Comparison of ENCODE assay signal across 13 cellular contexts in the genomic region with DNA sequence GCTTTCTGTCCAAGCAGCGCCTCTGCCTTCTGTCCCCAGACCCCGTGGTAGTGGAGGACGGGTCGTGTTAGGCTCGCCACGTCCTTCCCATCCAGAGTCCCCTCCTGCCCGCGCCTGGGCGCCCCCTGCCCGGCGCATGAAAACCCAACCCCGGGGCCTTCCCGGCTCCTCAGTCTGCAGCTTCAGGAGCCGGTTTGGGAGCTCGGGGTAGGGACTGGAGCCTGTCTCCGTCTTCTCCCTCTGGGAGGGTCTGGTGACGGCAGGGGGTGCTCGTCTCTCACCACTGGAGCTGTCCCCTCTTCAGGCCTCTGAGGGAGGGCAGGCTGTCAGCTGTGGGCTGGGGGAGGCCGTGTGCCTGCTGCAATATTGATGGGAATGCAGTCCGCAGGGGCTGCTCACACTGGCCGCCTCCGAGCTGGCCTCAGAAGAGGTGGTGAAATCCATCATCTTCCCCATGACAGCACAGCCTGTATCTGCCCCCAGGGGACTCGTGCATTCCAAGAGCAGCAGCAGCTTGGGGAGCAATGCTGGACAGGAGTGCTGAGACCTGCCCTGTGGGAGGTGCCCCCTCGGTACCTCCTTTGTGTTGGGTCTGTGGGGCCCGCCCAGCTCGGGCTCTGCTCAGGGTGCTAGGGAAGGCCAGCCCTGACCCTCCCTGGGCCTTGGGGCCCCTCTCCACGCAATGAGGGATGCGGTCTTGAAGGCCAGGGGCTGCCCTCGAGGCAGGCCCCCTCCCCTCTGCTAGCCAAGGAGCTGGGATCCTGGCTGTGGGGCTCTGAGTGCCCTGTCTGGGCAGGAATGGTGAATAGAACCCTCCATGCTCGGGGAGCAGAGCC. TPM values are rescaled to one million over a fixed set of nuclear protein-coding genes. Genes with fewer than 3 reads are reported as not detected.
A peak's percentile ranks its signal among the peaks of the same experiment; 100 is the strongest.
DNase-seq lines count a peak whose midpoint lies in the region; ATAC-seq and TF ChIP-seq lines count a peak whose summit lies in the region.
"Had no signal": no experiment of that assay in that cellular context is flagged by ENCODE, and none has a peak within 500 bp of the region (broad histone marks: within the 10 kb centered on the region; RNA-seq: fewer than 3 reads in every experiment).

No MANE protein-coding gene starts in this region.

- peaks cover 2 to 11% of the 10 kb centered on the region in 2 experiments; a peak in 4 of 5 replicates for H3K9me3 Mint-ChIP-seq in H9
- H3K9me3 Mint-ChIP-seq: activated naive CD4-positive, alpha-beta T cell treated with anti-CD3 and anti-CD28 coated beads for 36 hours; immature natural killer cell had no signal

- no peak overlapping the region for H4K5ac ChIP-seq in H9 (ENCODE audit: insufficient read length, low read depth, low read length)

- TF ChIP-seq CTCF in H9 (conservative IDR thresholded peaks at IDR 0.05) = peak; percentile 34; the same call in 1 of the 3 replicates
- no peak; the same call in 1 of the 2 replicates for TF ChIP-seq CTCF in Panc1 (IDR thresholded peaks at IDR 0.05)
- peak; percentile 11 for TF ChIP-seq CTCF in psoas muscle (IDR thresholded peaks at IDR 0.05)

- no peak overlapping the region for H3K23ac ChIP-seq in H9 (ENCODE audit: insufficient read length, low read depth, low read length)

- H3K9me3 ChIP-seq in H9 (ENCODE audit: control insufficient read depth, low read depth, low read length) (no peaks in the 10 kb centered on the region), Panc1 (ENCODE audit: control insufficient read depth, insufficient read depth, low read depth, low read length) (no peaks in the 10 kb centered on the region), psoas muscle (no peaks in the 10 kb centered on the region)

- no peak overlapping the region for H2BK120ac ChIP-seq in H9 (ENCODE audit: low read depth, low read length, poor library complexity, severe bottlenecking)

- H3K4me2 ChIP-seq in H9 (ENCODE audit: insufficient read depth, insufficient read length, low read length) = no peak overlapping the region
- H3K4me2 ChIP-seq: smooth muscle cell had no signal

- H4K8ac ChIP-seq in H9 (replicated peaks; ENCODE audit: insufficient read length, low read depth, low read length) = no peak overlapping the region

- no peaks in the 10 kb centered on the region for H3K23me2 ChIP-seq in H9 (ENCODE audit: insufficient read length, low read depth, low read length, poor library complexity, severe bottlenecking)

- no peaks in the 10 kb centered on the region for H3K79me1 ChIP-seq in H9 (ENCODE audit: insufficient read depth, low read depth, low read length, poor library complexity, severe bottlenecking)

- no peak overlapping the region for H3K27ac Mint-ChIP-seq in H9
- H3K27ac Mint-ChIP-seq: activated naive CD4-positive, alpha-beta T cell treated with anti-CD3 and anti-CD28 coated beads for 36 hours; immature natural killer cell had no signal

- H3K4me3 ChIP-seq in Panc1 (ENCODE audit: low read depth in 2 of 2, low read length in 2 of 2) (no peak overlapping the region), psoas muscle (no peak overlapping the region)
- H3K4me3 ChIP-seq: smooth muscle cell had no signal

- H3K4me1 Mint-ChIP-seq in H9 = no peaks in the 10 kb centered on the region
- H3K4me1 Mint-ChIP-seq: immature natural killer cell had no signal

- in situ Hi-C loops in Panc1 (cut with HindIII; ENCODE audit: low pct_unique_long_range_greater_than_20kb, low sequenced_read_pairs) = no loop called here

- H3K18ac ChIP-seq in H9 (ENCODE audit: insufficient read length, low read depth, low read length) = no peak overlapping the region

- CTCF ChIA-PET in Panc1 (lab: Charles Lee) = no interaction called here

- no peaks in the 10 kb centered on the region for H3K79me2 ChIP-seq in H9 (ENCODE audit: insufficient read depth, low read length)

- no peaks in the 10 kb centered on the region for H3K27me3 ChIP-seq in H9 (ENCODE audit: insufficient read depth, low read length)
- H3K27me3 ChIP-seq in Panc1 (ENCODE audit: control insufficient read depth, insufficient read depth, low read length) = no peaks in the 10 kb centered on the region
- H3K27me3 ChIP-seq in psoas muscle (ENCODE audit: insufficient read depth in 3 of 3, low read length in 2 of 3) = no peaks in the 10 kb centered on the region

- no peak overlapping the region for H3K56ac ChIP-seq in H9 (ENCODE audit: insufficient read length, low read depth, low read length)

- no peak overlapping the region for H4K91ac ChIP-seq in H9 (ENCODE audit: insufficient read length, low read depth, low read length)

- H3K27ac ChIP-seq in H9 (ENCODE audit: insufficient read length, low read depth, low read length) (no peak overlapping the region), Panc1 (ENCODE audit: low read length) (no peak overlapping the region), psoas muscle (no peak overlapping the region)
- H3K27ac ChIP-seq: KMS-11 had no signal

- H2BK20ac ChIP-seq in H9 (ENCODE audit: low read depth, low read length, poor library complexity, severe bottlenecking) = no peak overlapping the region

- POLR2A ChIA-PET in Panc1 (lab: Charles Lee) = no interaction called here

- no peak overlapping the region for H2BK5ac ChIP-seq in H9 (ENCODE audit: insufficient read length, low read length)

- no CpG with 5 or more reads among the region's 30 CpGs for whole genome bisulfite sequencing in H9 (ENCODE audit: extremely low coverage, insufficient read length, low lambda C conversion rate)
- 41 to 47% (median 43%) methylated on average over 27 to 30 of the region's 30 CpGs for WGBS in psoas muscle, 3 donors

- no peak overlapping the region for H3T11ph ChIP-seq in H9 (ENCODE audit: low read length)

- no peak overlapping the region for H3K14ac ChIP-seq in H9 (ENCODE audit: insufficient read depth, low read length)

- H3K27me3 Mint-ChIP-seq in H9 (ENCODE audit: low read depth) = peaks cover 9% of the 10 kb centered on the region

- ATAC-seq in Panc1 (0 out of 2 replicates have a peak, but pooled peaks have one; percentile 24), left cardiac atrium (peak; percentile 45 to 78), psoas muscle (peak; percentile 41 to 85 (median 76)), HG02759 (IDR thresholded peaks at IDR 0.05; ENCODE audit: unreplicated experiment) (no peak), GM18502 (IDR thresholded peaks at IDR 0.05; ENCODE audit: poor library complexity, unreplicated experiment) (no peak), HG02884 (IDR thresholded peaks at IDR 0.05; ENCODE audit: unreplicated experiment) (no peak)

- H2BK15ac ChIP-seq in H9 (ENCODE audit: low read depth, low read length) = no peak overlapping the region

- no peaks in the 10 kb centered on the region for H3K4me1 ChIP-seq in H9 (ENCODE audit: insufficient read depth, low read length)
- H3K4me1 ChIP-seq in Panc1 (ENCODE audit: control insufficient read depth, insufficient read depth, low read length) = no peaks in the 10 kb centered on the region
- H3K4me1 ChIP-seq in psoas muscle = no peaks in the 10 kb centered on the region

- no peak overlapping the region for H2BK12ac ChIP-seq in H9 (ENCODE audit: insufficient read length, low read depth, low read length)

- no peak overlapping the region for H2AFZ ChIP-seq in H9 (ENCODE audit: low read length)

- H3K9ac ChIP-seq in H9 (ENCODE audit: extremely low read depth, insufficient read length, low read length) = no peak overlapping the region
- H3K9ac ChIP-seq: KMS-11 had no signal

- no peak overlapping the region for H2AK5ac ChIP-seq in H9 (ENCODE audit: insufficient read length, low read length)

- no peak overlapping the region for H3K4ac ChIP-seq in H9 (ENCODE audit: low read depth, low read length)

- H3K36me3 Mint-ChIP-seq in H9 (ENCODE audit: insufficient read depth in 1 of 3, low read depth in 3 of 3) = no peaks in the 10 kb centered on the region; a peak in 1 of 7 replicates
- H3K36me3 Mint-ChIP-seq: immature natural killer cell had no signal

- H3K36me3 ChIP-seq in Panc1 (ENCODE audit: control insufficient read depth, insufficient read depth, low read length) (no peaks in the 10 kb centered on the region), psoas muscle (ENCODE audit: insufficient read depth in 1 of 2, low read depth in 1 of 2) (no peaks in the 10 kb centered on the region)

- intact Hi-C loops in Panc1 (cut with micrococcal nuclease; ENCODE audit: unreplicated experiment) = no loop called here
- intact Hi-C loops in left cardiac atrium (cut with DNase I) = no loop called here
- intact Hi-C loops in psoas muscle (cut with DNase I) = no loop called here

- peak; percentile 82 for DNase-seq in H9
- no peak for DNase-seq in Panc1 (ENCODE audit: low read depth, low spot score)
- peak; percentile 30 for DNase-seq in left cardiac atrium
- DNase-seq in psoas muscle = peak; percentile 28 to 58
- DNase-seq: activated CD8-positive, alpha-beta memory T cell treated with anti-CD3 and anti-CD28 coated beads for 24 hours; activated naive CD4-positive, alpha-beta T cell treated with anti-CD3 and anti-CD28 coated beads for 36 hours; immature natural killer cell; NCI-H2107 had no signal

- H4K20me1 ChIP-seq in H9 (ENCODE audit: control insufficient read depth, insufficient read depth, insufficient read length) = no peaks in the 10 kb centered on the region

- no peak overlapping the region for H3K4me3 Mint-ChIP-seq in H9
- H3K4me3 Mint-ChIP-seq: activated naive CD4-positive, alpha-beta T cell treated with anti-CD3 and anti-CD28 coated beads for 36 hours; immature natural killer cell had no signal

- no TSS peak for BruUV-seq in Panc1 (replicated peaks; lab: Mats Ljungman, UMichigan)

RNA-seq across cellular contexts. Expression of a gene that starts 17.8 kb away (rescaled TPM):
- not detected in 2 replicates for total RNA-seq in H9 (2021)
- total RNA-seq in Panc1 (2021; ENCODE audit: unreplicated experiment) = 0.26 TPM
- polyA plus RNA-seq in Panc1 (2012; ENCODE audit: insufficient read length) = 0.06 TPM
- total RNA-seq in left cardiac atrium = 10 to 100 TPM; 15.8 to 16.6 TPM
- 100 to 1,000 TPM in 3 of 4 donors, 10 to 100 TPM in 1; 82.1 to 175 (median 153) TPM for total RNA-seq in psoas muscle
- polyA plus RNA-seq in psoas muscle = 100 to 1,000 TPM in 1 of 3 donors, 10 to 100 TPM in 2; 67.7 to 121 (median 91.7) TPM
- total RNA-seq: activated naive CD4-positive, alpha-beta T cell treated with anti-CD3 and anti-CD28 coated beads for 36 hours had no signal
- polyA plus RNA-seq: immature natural killer cell, smooth muscle cell had no signal

RNA-seq across cellular contexts. Expression of a gene that starts 20.5 kb away (rescaled TPM):
- total RNA-seq in H9 (2021) (0.17 and 0.37 TPM in 2 replicates), Panc1 (2021; ENCODE audit: unreplicated experiment) (0.85 TPM), left cardiac atrium (under 1 TPM; 0.15 to 0.26 TPM), psoas muscle (under 1 TPM in 3 of 4 donors, not detected in 1; 0.17 to 0.32 (median 0.22) TPM)
- 1.5 TPM for polyA plus RNA-seq in Panc1 (2012; ENCODE audit: insufficient read length)
- under 1 TPM; 0.04 to 0.14 (median 0.12) TPM for polyA plus RNA-seq in psoas muscle
- polyA plus RNA-seq: immature natural killer cell, smooth muscle cell had no signal

RNA-seq across cellular contexts. Expression of a gene that starts 38.1 kb away (rescaled TPM):
- 2.0 and 2.1 TPM in 2 replicates for total RNA-seq in H9 (2021)
- total RNA-seq in Panc1 (2021; ENCODE audit: unreplicated experiment) = 10.3 TPM
- 7.3 TPM for polyA plus RNA-seq in Panc1 (2012; ENCODE audit: insufficient read length)
- total RNA-seq in left cardiac atrium = 1 to 10 TPM in 1 of 2 donors, not detected in 1; 1.2 TPM
- 10 to 100 TPM in 1 of 4 donors, 1 to 10 TPM in 3; 1.8 to 18.2 (median 4.5) TPM for total RNA-seq in psoas muscle
- polyA plus RNA-seq in psoas muscle = 10 to 100 TPM in 1 of 3 donors, 1 to 10 TPM in 2; 1.4 to 15.4 (median 1.7) TPM
- total RNA-seq: smooth muscle cell had no signal

RNA-seq across cellular contexts. Expression of a gene that starts 59.9 kb away (rescaled TPM):
- total RNA-seq in H9 (2021) = 53.4 and 55.3 TPM in 2 replicates
- total RNA-seq in Panc1 (2021; ENCODE audit: unreplicated experiment) = 31.4 TPM
- 42.4 TPM for polyA plus RNA-seq in Panc1 (2012; ENCODE audit: insufficient read length)
- 10 to 100 TPM in 1 of 2 donors, 1 to 10 TPM in 1; 9.6 to 10.9 TPM for total RNA-seq in left cardiac atrium
- 10 to 100 TPM in 1 of 4 donors, 1 to 10 TPM in 3; 4.8 to 10.1 (median 7.4) TPM for total RNA-seq in psoas muscle
- 1 to 10 TPM; 4.6 to 8.8 (median 6.5) TPM for polyA plus RNA-seq in psoas muscle

Comparison
In these comparisons a context has a peak if more than half of its experiments do, and no peak if none do; other contexts are left out.
1. ATAC-seq: peak in Panc1 (single experiment), left cardiac atrium (2 of 2) and psoas muscle (4 of 4); none in HG02759 (single experiment), GM18502 (single experiment) and HG02884 (single experiment).
2. RNA of a gene that starts 17.8 kb away (total RNA-seq): 82.1 to 175 TPM in psoas muscle and 15.8 to 16.6 TPM in left cardiac atrium; 0.26 TPM in Panc1 (single experiment) and not detected in H9; every median in the first group is over 10 times any median in the second.